In genomic region chr14:96182546-96182945, GRCh38 we compare ENCODE assay signal across 28 cellular contexts. TPM values are rescaled to one million over a fixed set of nuclear protein-coding genes. Genes with fewer than 3 reads are reported as not detected.
"Had no signal": no experiment of that assay in that cellular context is flagged by ENCODE, and none has a peak within 500 bp of the region (broad histone marks: within the 10 kb centered on the region; RNA-seq: fewer than 3 reads in every experiment).

No MANE protein-coding gene starts in this region.

- H3K9me3 Mint-ChIP-seq: naive thymus-derived CD4-positive, alpha-beta T cell; natural killer cell treated with Interleukin-12 subunit alpha and Interleukin-12 subunit beta and Interleukin-15 and Interleukin-18, amount 100 ng/mL, for 72 hours; stimulated activated naive CD8-positive, alpha-beta T cell treated with anti-CD3 and anti-CD28 coated beads, Interleukin-15, amount 100 ng/mL, for 72 hours had no signal

- H3K4me1 Mint-ChIP-seq: stimulated activated memory B cell treated with anti-CD40 and anti-IgM and Interleukin-4, amounts not matched to agents 10 μg/mL and 1 μg/mL and 100 μg/mL, for 72 hours had no signal

- FAIRE-seq: keratinocyte had no signal

- H3K4me2 ChIP-seq: smooth muscle cell had no signal

- H3K4me1 ChIP-seq: prostate gland, testis, tibial artery, uterus had no signal

- H3K36me3 Mint-ChIP-seq: natural killer cell treated with Interleukin-12 subunit alpha and Interleukin-12 subunit beta and Interleukin-15 and Interleukin-18, amount 100 ng/mL, for 72 hours; stimulated activated memory B cell treated with anti-CD40 and anti-IgM and Interleukin-4, amounts not matched to agents 10 μg/mL and 1 μg/mL and 100 μg/mL, for 72 hours had no signal

- DNase-seq: hippocampal formation; kidney glomerular epithelial cell; left cardiac atrium; left lung; midbrain; mucosa of descending colon; naive thymus-derived CD4-positive, alpha-beta T cell; ovary; retina; right cardiac atrium; sigmoid colon; stimulated activated CD4-positive, alpha-beta T cell treated with anti-CD3 and anti-CD28 coated beads, Interleukin-1b, Interleukin-23, amount 100 ng/mL, for 48 hours; stimulated activated CD4-positive, alpha-beta T cell treated with anti-CD3 and anti-CD28 coated beads, Interleukin-2, amount 100 ng/mL, for 48 hours; stimulated activated CD4-positive, alpha-beta T cell treated with anti-CD3 and anti-CD28 coated beads, Interleukin-4, amount 100 ng/mL, for 4 hours; stimulated activated CD8-positive, alpha-beta memory T cell treated with anti-CD3 and anti-CD28 coated beads, Interleukin-4, amount 100 ng/mL, for 48 hours; stimulated activated naive CD4-positive, alpha-beta T cell treated with Interleukin-2 at 50 U/mL for 16 hours; stimulated activated naive CD8-positive, alpha-beta T cell treated with anti-CD3 and anti-CD28 coated beads, Interleukin-15, amount 100 ng/mL, for 72 hours; testis; tibial artery; trophoblast cell; uterus had no signal

- H3K27ac Mint-ChIP-seq: natural killer cell treated with Interleukin-12 subunit alpha and Interleukin-12 subunit beta and Interleukin-15 and Interleukin-18, amount 100 ng/mL, for 72 hours; stimulated activated memory B cell treated with anti-CD40 and anti-IgM and Interleukin-4, amounts not matched to agents 10 μg/mL and 1 μg/mL and 100 μg/mL, for 72 hours; stimulated activated naive CD8-positive, alpha-beta T cell treated with anti-CD3 and anti-CD28 coated beads, Interleukin-15, amount 100 ng/mL, for 72 hours had no signal

- H3K27me3 ChIP-seq: left lung, ovary, sigmoid colon, testis, uterus had no signal

- H3K36me3 ChIP-seq: left lung, ovary, prostate gland, sigmoid colon, tibial artery, uterus had no signal

- H3K9me3 ChIP-seq: left lung, mucosa of descending colon, ovary, prostate gland, sigmoid colon, testis, tibial artery, uterus had no signal

- ATAC-seq: left cardiac atrium; left lung; mucosa of descending colon; naive thymus-derived CD4-positive, alpha-beta T cell; natural killer cell treated with Interleukin-12 subunit alpha and Interleukin-12 subunit beta and Interleukin-15 and Interleukin-18, amount 100 ng/mL, for 72 hours; right cardiac atrium; stimulated activated memory B cell treated with anti-CD40 and anti-IgM and Interleukin-4, amounts not matched to agents 10 μg/mL and 1 μg/mL and 100 μg/mL, for 72 hours; stimulated activated naive CD8-positive, alpha-beta T cell treated with anti-CD3 and anti-CD28 coated beads, Interleukin-15, amount 100 ng/mL, for 72 hours had no signal

- H3K4me3 ChIP-seq: left lung, lung, mucosa of descending colon, ovary, prostate gland, sigmoid colon, smooth muscle cell, testis, tibial artery, uterus had no signal

- H3K27ac ChIP-seq: left lung, ovary, prostate gland, testis, tibial artery, uterus had no signal

- H3K4me3 Mint-ChIP-seq: naive thymus-derived CD4-positive, alpha-beta T cell; natural killer cell treated with Interleukin-12 subunit alpha and Interleukin-12 subunit beta and Interleukin-15 and Interleukin-18, amount 100 ng/mL, for 72 hours; stimulated activated memory B cell treated with anti-CD40 and anti-IgM and Interleukin-4, amounts not matched to agents 10 μg/mL and 1 μg/mL and 100 μg/mL, for 72 hours; stimulated activated naive CD8-positive, alpha-beta T cell treated with anti-CD3 and anti-CD28 coated beads, Interleukin-15, amount 100 ng/mL, for 72 hours had no signal

RNA-seq across cellular contexts. Expression of gene BDKRB2, which starts 22.1 kb away (rescaled TPM):
- total RNA-seq: naive thymus-derived CD4-positive, alpha-beta T cell; natural killer cell treated with Interleukin-12 subunit alpha and Interleukin-12 subunit beta and Interleukin-15 and Interleukin-18, amount 100 ng/mL, for 72 hours had no signal
- polyA plus RNA-seq: neural cell had no signal
